ENCODE assay signal across 29 cellular contexts in the genomic region with DNA sequence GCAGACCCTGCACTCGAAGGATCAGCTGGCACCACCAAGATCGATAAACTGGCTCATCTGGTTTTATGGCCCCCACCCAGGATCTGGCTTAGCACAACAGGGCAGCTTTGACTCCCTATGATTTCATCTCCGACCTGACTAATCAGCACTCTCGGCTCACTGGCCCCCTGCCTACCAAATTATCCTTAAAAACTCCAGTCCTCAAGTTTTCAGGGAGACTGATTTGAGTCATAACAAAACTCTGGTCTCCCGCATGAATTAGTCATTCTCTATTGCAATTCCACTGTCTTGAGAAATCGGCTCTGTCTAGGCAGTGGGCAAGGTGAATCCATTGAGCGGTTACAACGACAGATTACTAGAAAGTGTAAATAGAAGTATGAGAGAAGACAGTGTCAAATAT.
"Had no signal": no experiment of that assay in that cellular context is flagged by ENCODE, and none has a peak within 500 bp of the region (broad histone marks: within the 10 kb centered on the region; RNA-seq: fewer than 3 reads in every experiment).

No MANE protein-coding gene starts in this region.

- H3K27ac ChIP-seq: adrenal gland, esophagus muscularis mucosa, gastrocnemius medialis, lower lobe of right lung, right atrium auricular region, upper lobe of left lung, VCaP had no signal

- H3K9me3 ChIP-seq: adrenal gland, esophagus muscularis mucosa, gastrocnemius medialis, lower lobe of right lung, mucosa of descending colon, right atrium auricular region, upper lobe of left lung had no signal

- FAIRE-seq: kidney had no signal

- H3K36me3 ChIP-seq: adrenal gland, esophagus muscularis mucosa, gastrocnemius medialis, lower lobe of right lung, right atrium auricular region, upper lobe of left lung had no signal

- DNase-seq: activated CD4-positive, alpha-beta T cell treated with anti-CD3 and anti-CD28 coated beads for 4 hours; activated CD4-positive, alpha-beta T cell treated with anti-CD3 and anti-CD28 coated beads, Interleukin-2, amount 50 U/mL, for 48 hours; activated CD8-positive, alpha-beta memory T cell treated with anti-CD3 and anti-CD28 coated beads for 24 hours; activated effector memory CD4-positive, alpha-beta T cell treated with anti-CD3 and anti-CD28 coated beads, Interleukin-2, amount 50 U/mL, for 16 hours; activated naive CD4-positive, alpha-beta T cell treated with anti-CD3 and anti-CD28 coated beads for 36 hours; activated naive CD8-positive, alpha-beta T cell treated with anti-CD3 and anti-CD28 coated beads for 36 hours; activated T-cell treated with anti-CD3 and anti-CD28 coated beads, Interleukin-2, amount 50 U/mL, for 1 hour; adrenal gland; aorta; caudate nucleus; cortex of kidney; gastrocnemius medialis; hippocampal formation; kidney; lower lobe of right lung; mucosa of descending colon; stimulated activated CD4-positive, alpha-beta T cell treated with anti-CD3 and anti-CD28 coated beads, Interleukin-1b, Interleukin-23, amount 100 ng/mL, for 48 hours; stimulated activated CD4-positive, alpha-beta T cell treated with anti-CD3 and anti-CD28 coated beads, Interleukin-4, amount 100 ng/mL, for 4 hours; stimulated activated CD8-positive, alpha-beta memory T cell treated with anti-CD3 and anti-CD28 coated beads, Interleukin-4, amount 100 ng/mL, for 48 hours; stimulated activated naive CD8-positive, alpha-beta T cell treated with anti-CD3 and anti-CD28 coated beads, Interleukin-15, amount 100 ng/mL, for 72 hours; substantia nigra; upper lobe of left lung had no signal

- ATAC-seq: gastrocnemius medialis; left lobe of liver; lower lobe of right lung; mucosa of descending colon; natural killer cell treated with Interleukin-12 subunit alpha and Interleukin-12 subunit beta and Interleukin-15 and Interleukin-18, amount 100 ng/mL, for 72 hours; stimulated activated memory B cell treated with anti-CD40 and anti-IgM and Interleukin-4, amounts not matched to agents 10 μg/mL and 1 μg/mL and 100 μg/mL, for 72 hours; stimulated activated naive CD8-positive, alpha-beta T cell treated with anti-CD3 and anti-CD28 coated beads, Interleukin-15, amount 100 ng/mL, for 72 hours had no signal

- H3K4me1 ChIP-seq: adrenal gland, esophagus muscularis mucosa, lower lobe of right lung, right atrium auricular region, upper lobe of left lung had no signal

- H3K27me3 ChIP-seq: adrenal gland, esophagus muscularis mucosa, gastrocnemius medialis, right atrium auricular region, upper lobe of left lung had no signal

- H3K4me2 ChIP-seq: smooth muscle cell had no signal

- H3K4me3 ChIP-seq: adrenal gland, esophagus muscularis mucosa, gastrocnemius medialis, lower lobe of right lung, mucosa of descending colon, right atrium auricular region, smooth muscle cell, upper lobe of left lung had no signal
